Comparison of ENCODE assay signal across 23 cellular contexts in the genomic region with DNA sequence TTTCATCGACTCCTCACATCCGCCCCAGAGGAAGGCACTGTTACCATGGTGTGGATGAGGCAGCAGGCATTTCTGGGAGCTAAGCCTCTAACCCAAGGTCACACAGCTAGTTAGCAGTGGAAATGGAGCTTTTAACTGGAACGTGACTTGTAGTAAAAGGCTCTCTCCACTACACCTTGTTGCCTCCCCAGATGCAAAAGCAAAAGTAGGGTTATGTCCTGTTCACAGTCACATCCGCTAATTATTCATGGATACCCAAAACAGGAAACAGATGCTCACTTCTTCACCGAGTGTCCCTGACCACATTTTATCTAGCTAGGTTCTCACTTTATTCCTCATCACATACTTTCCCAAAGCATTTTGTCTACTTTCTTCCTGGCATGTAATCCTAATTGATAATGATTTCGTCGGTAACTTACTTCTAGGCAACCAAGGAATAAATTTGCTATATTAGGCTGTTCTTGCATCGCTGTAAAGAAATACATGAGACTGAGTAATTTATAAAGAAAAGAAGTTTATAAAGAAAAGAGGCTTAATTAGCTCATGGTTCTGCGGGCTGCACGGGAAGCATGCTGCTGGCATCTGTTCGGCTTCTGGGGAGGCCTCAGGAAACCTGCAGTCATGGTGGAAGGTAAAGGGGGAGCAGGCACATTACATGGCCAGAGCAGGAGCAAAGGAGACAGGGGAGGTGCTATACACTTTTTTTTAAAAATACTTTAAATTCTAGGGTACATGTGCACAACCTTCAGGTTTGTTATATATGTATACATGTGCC.
"Had no signal": no experiment of that assay in that cellular context is flagged by ENCODE, and none has a peak within 500 bp of the region (broad histone marks: within the 10 kb centered on the region; RNA-seq: fewer than 3 reads in every experiment).

No MANE protein-coding gene starts in this region.

- H3K27me3 Mint-ChIP-seq: dendritic cell treated with granulocyte-macrophage colony-stimulating factor and Interleukin-4, amounts not matched to agents 40 ng/mL and 50 ng/mL, for 4 days had no signal

- H3K36me3 Mint-ChIP-seq: activated naive CD8-positive, alpha-beta T cell; stimulated activated effector memory CD8-positive, alpha-beta T cell treated with anti-CD3 and anti-CD28 coated beads, Interleukin-12 subunit alpha, Interleukin-12 subunit beta, amount 100 ng/mL, for 72 hours had no signal

- ATAC-seq: activated CD4-positive, alpha-beta T cell treated with anti-CD3 and anti-CD28 coated beads for 36 hours; effector memory CD8-positive, alpha-beta T cell; left colon; lower lobe of right lung; stimulated activated effector memory CD8-positive, alpha-beta T cell treated with anti-CD3 and anti-CD28 coated beads, Interleukin-12 subunit alpha, Interleukin-12 subunit beta, amount 100 ng/mL, for 72 hours; upper lobe of right lung; WTC11 had no signal

- H3K4me3 Mint-ChIP-seq: activated CD4-positive, alpha-beta T cell treated with anti-CD3 and anti-CD28 coated beads for 36 hours; activated naive CD8-positive, alpha-beta T cell; activated T-helper 1 cell treated with anti-CD3 and anti-CD28 coated beads, Interleukin-12 subunit alpha, Interleukin-12 subunit beta, Interleukin-2, Interleukin-4 antibody, amounts not matched to agents 30 ng/mL and 10 ng/mL and 1 ng/mL, durations not matched to agents 14 hours and 24 hours and 36 hours; dendritic cell treated with granulocyte-macrophage colony-stimulating factor and Interleukin-4, amounts not matched to agents 40 ng/mL and 50 ng/mL, for 4 days; effector memory CD8-positive, alpha-beta T cell; nephron progenitor cell; stimulated activated effector memory CD8-positive, alpha-beta T cell treated with anti-CD3 and anti-CD28 coated beads, Interleukin-12 subunit alpha, Interleukin-12 subunit beta, amount 100 ng/mL, for 72 hours; WTC11 had no signal

- H3K4me1 Mint-ChIP-seq: activated CD4-positive, alpha-beta T cell treated with anti-CD3 and anti-CD28 coated beads for 36 hours; nephron progenitor cell; stimulated activated effector memory CD8-positive, alpha-beta T cell treated with anti-CD3 and anti-CD28 coated beads, Interleukin-12 subunit alpha, Interleukin-12 subunit beta, amount 100 ng/mL, for 72 hours had no signal

- DNase-seq: activated CD4-positive, alpha-beta T cell treated with anti-CD3 and anti-CD28 coated beads for 36 hours; activated CD4-positive, alpha-beta T cell treated with anti-CD3 and anti-CD28 coated beads, Interleukin-2, amount 50 U/mL, for 48 hours; activated T-cell treated with anti-CD3 and anti-CD28 coated beads for 4 hours; amniotic stem cell; effector memory CD8-positive, alpha-beta T cell; foreskin melanocyte; glutamatergic neuron; hypothalamus; islet precursor cell; left colon; lower lobe of right lung; midbrain; nephron progenitor cell; nucleus accumbens; posterior cingulate gyrus; sigmoid colon; stimulated activated CD4-positive, alpha-beta T cell treated with anti-CD3 and anti-CD28 coated beads, Interleukin-4, amount 100 ng/mL, for 24 hours; upper lobe of right lung had no signal

- H3K27ac Mint-ChIP-seq: activated CD4-positive, alpha-beta T cell treated with anti-CD3 and anti-CD28 coated beads for 36 hours; activated naive CD8-positive, alpha-beta T cell; activated T-helper 1 cell treated with anti-CD3 and anti-CD28 coated beads, Interleukin-12 subunit alpha, Interleukin-12 subunit beta, Interleukin-2, Interleukin-4 antibody, amounts not matched to agents 30 ng/mL and 10 ng/mL and 1 ng/mL, durations not matched to agents 14 hours and 24 hours and 36 hours; dendritic cell treated with granulocyte-macrophage colony-stimulating factor and Interleukin-4, amounts not matched to agents 40 ng/mL and 50 ng/mL, for 4 days; effector memory CD8-positive, alpha-beta T cell; nephron progenitor cell; stimulated activated effector memory CD8-positive, alpha-beta T cell treated with anti-CD3 and anti-CD28 coated beads, Interleukin-12 subunit alpha, Interleukin-12 subunit beta, amount 100 ng/mL, for 72 hours; WTC11 had no signal
